ENCODE assay signal across 8 cellular contexts in the genomic region with DNA sequence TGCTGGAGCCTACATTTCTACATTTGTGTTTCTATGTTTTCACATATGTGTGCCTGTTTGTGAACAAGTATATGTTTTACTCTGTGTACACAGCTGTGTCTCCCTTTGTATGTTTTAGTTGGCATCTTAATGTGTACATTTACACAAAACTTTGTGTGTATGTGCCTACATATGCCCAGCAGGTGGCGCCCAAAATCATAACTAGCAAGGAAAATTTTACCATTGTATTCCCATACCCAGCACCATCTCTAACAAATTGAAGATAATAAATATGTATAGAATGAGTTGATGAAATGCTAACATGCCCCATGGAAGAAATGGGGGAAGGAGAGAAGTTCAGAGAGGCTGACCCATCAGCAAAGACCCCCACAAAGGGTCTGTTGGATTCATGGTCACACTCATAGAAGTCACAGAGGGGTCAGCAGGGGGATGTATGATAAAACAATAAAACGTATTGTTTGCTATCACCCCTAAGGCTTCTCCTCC. TPM values are rescaled to one million over a fixed set of nuclear protein-coding genes. Genes with fewer than 3 reads are reported as not detected.
DNase-seq lines count a peak whose midpoint lies in the region; ATAC-seq and TF ChIP-seq lines count a peak whose summit lies in the region.

No MANE protein-coding gene starts in this region.

- peaks cover 2% of the 10 kb centered on the region for H3K79me1 ChIP-seq in neuronal stem cell (ENCODE audit: low read depth, low read length)

- no TSS peak for BruUV-seq in PC-9 (replicated peaks; lab: Mats Ljungman, UMichigan)

- H3K4me1 ChIP-seq in KMS-11 (ENCODE audit: low read depth, poor library complexity, severe bottlenecking) (peaks cover 64% of the 10 kb centered on the region), PC-9 (replicated peaks; ENCODE audit: insufficient read depth) (no peaks in the 10 kb centered on the region), neuronal stem cell (ENCODE audit: control insufficient read depth in 2 of 2, insufficient read depth in 1 of 2, low read depth in 1 of 2, low read length in 2 of 2) (peaks cover 4 to 8% of the 10 kb centered on the region in 2 donors), thyroid gland (peaks cover 0 to 15% of the 10 kb centered on the region in 2 donors)

- no peak overlapping the region for H2BK12ac ChIP-seq in neuronal stem cell (ENCODE audit: low read length)

- no peak overlapping the region for H3K18ac ChIP-seq in neuronal stem cell (ENCODE audit: low read length)

- CTCF ChIA-PET in PC-9 (lab: Charles Lee), result interaction anchor here (0.7 to 1.1 kb wide), 3 partner anchors 29 to 242 kb away, joined by 3 to 7 read pairs (median 3); no protein-coding TSS in a partner anchor

- H4K8ac ChIP-seq in neuronal stem cell (ENCODE audit: low read depth, low read length), result no peak overlapping the region

- no peak overlapping the region for H3K27ac ChIP-seq in KMS-11
- no peak overlapping the region for H3K27ac ChIP-seq in PC-9
- H3K27ac ChIP-seq in neuronal stem cell (replicated peaks; ENCODE audit: low read length), result no peak overlapping the region
- H3K27ac ChIP-seq in thyroid gland, result no peak overlapping the region

- no peak overlapping the region for H2AK5ac ChIP-seq in neuronal stem cell (ENCODE audit: low read depth, low read length)

- TF ChIP-seq POLR2A in thyroid gland (IDR thresholded peaks at IDR 0.05), result no peak

- WGBS in neuronal stem cell (ENCODE audit: extremely low coverage in 2 of 2, insufficient read length in 2 of 2, insufficient replicate concordance in 1 of 2), 2 donors, result no CpG with 5 or more reads among the region's 2 CpGs
- WGBS in thyroid gland, 2 donors, result 42 to 43% methylated on average over 2 of the region's 2 CpGs

- no peak overlapping the region for H3K23ac ChIP-seq in neuronal stem cell (ENCODE audit: low read depth, low read length, poor library complexity)

- POLR2A ChIA-PET in PC-9 (lab: Charles Lee; ENCODE audit: unreplicated experiment), result no interaction called here

- H4K91ac ChIP-seq in neuronal stem cell (ENCODE audit: low read depth, low read length, poor library complexity), result no peak overlapping the region

- H3K36me3 ChIP-seq in KMS-11 (ENCODE audit: insufficient read depth) (no peaks in the 10 kb centered on the region), PC-9 (ENCODE audit: low read depth) (no peaks in the 10 kb centered on the region), neuronal stem cell (replicated peaks in 1 of 2; ENCODE audit: control insufficient read depth in 2 of 2, insufficient read depth in 2 of 2, low read length in 2 of 2) (no peaks in the 10 kb centered on the region), thyroid gland (no peaks in the 10 kb centered on the region)

- TF ChIP-seq CTCF in KMS-11 (conservative IDR thresholded peaks at IDR 0.05; ENCODE audit: low read depth, low read length) (peak; percentile 96), PC-9 (conservative IDR thresholded peaks at IDR 0.05) (peak; percentile 98), thyroid gland (IDR thresholded peaks at IDR 0.05) (peak; percentile 50 to 94 (median 82))

- H2AFZ ChIP-seq in KMS-11 (ENCODE audit: low read depth) (no peak overlapping the region), PC-9 (no peak overlapping the region), neuronal stem cell (ENCODE audit: low read length) (peak overlapping the region; percentile 39)

- no peak overlapping the region for H3K4ac ChIP-seq in neuronal stem cell (ENCODE audit: low read length)

- H3K9me3 ChIP-seq in PC-9 (ENCODE audit: insufficient read depth, low read depth), result peaks cover 7% of the 10 kb centered on the region; the same call in 1 of the 2 replicates
- H3K9me3 ChIP-seq in neuronal stem cell (replicated peaks in 1 of 2; ENCODE audit: control insufficient read depth in 2 of 2, insufficient read depth in 1 of 2, low read depth in 1 of 2, low read length in 2 of 2), result peaks cover 7 to 12% of the 10 kb centered on the region in 2 donors
- no peaks in the 10 kb centered on the region for H3K9me3 ChIP-seq in thyroid gland

- H3K4me3 ChIP-seq in KMS-11 (IDR thresholded peaks at IDR 0.05; ENCODE audit: insufficient read depth, low read depth, low read length), result no peak overlapping the region
- H3K4me3 ChIP-seq in PC-9, result no peak overlapping the region
- no peak overlapping the region for H3K4me3 ChIP-seq in neuronal stem cell (ENCODE audit: low read length in 2 of 2)
- no peak overlapping the region for H3K4me3 ChIP-seq in thyroid gland (replicated peaks in 1 of 3)

- H3K4me2 ChIP-seq in KMS-11 (no peak overlapping the region), PC-9 (no peak overlapping the region), neuronal stem cell (ENCODE audit: insufficient read depth, low read length, poor library complexity, severe bottlenecking) (no peak overlapping the region)

- H3K9ac ChIP-seq in KMS-11, result no peak overlapping the region
- H3K9ac ChIP-seq in neuronal stem cell (ENCODE audit: low read depth, low read length, poor library complexity), result no peak overlapping the region

- H4K20me1 ChIP-seq in KMS-11 (ENCODE audit: insufficient read depth) (no peaks in the 10 kb centered on the region), PC-9 (ENCODE audit: insufficient read depth) (no peaks in the 10 kb centered on the region)

- intact Hi-C loops in PC-9 (cut with micrococcal nuclease; ENCODE audit: unreplicated experiment), result loop anchor here (1.0 to 10.0 kb wide), 7 partner anchors 100 to 1511 kb away; a partner anchor contains a TSS
- intact Hi-C loops in thyroid gland (cut with DNase I), result loop anchor here (5.0 to 10.0 kb wide), 3 partner anchors 146 to 269 kb away; a partner anchor contains a TSS

- ATAC-seq in HG02678 (IDR thresholded peaks at IDR 0.05; ENCODE audit: unreplicated experiment), result no peak

- H3K79me2 ChIP-seq in KMS-11 (ENCODE audit: insufficient read depth, low read depth), result no peaks in the 10 kb centered on the region
- H3K79me2 ChIP-seq in PC-9 (ENCODE audit: low read depth), result no peaks in the 10 kb centered on the region

- H2BK5ac ChIP-seq in neuronal stem cell (ENCODE audit: low read length), result no peak overlapping the region

- no peaks in the 10 kb centered on the region for H3K9me2 ChIP-seq in PC-9 (ENCODE audit: insufficient read depth)

- no peak overlapping the region for H3K14ac ChIP-seq in neuronal stem cell (ENCODE audit: low read length)

- H3F3A ChIP-seq in PC-9 (ENCODE audit: insufficient read depth, low read depth), result no peaks in the 10 kb centered on the region

- H2BK120ac ChIP-seq in neuronal stem cell (ENCODE audit: low read depth, low read length), result no peak overlapping the region

- DNase-seq in DMS79 (lab: John Stamatoyannopoulos, UW), result peak; percentile 50
- peak; percentile 60 to 68 for DNase-seq in PC-9
- peak; percentile 36 for DNase-seq in activated T-cell treated with anti-CD3 and anti-CD28 coated beads for 48 hours (ENCODE audit: low read depth)
- peak; percentile 66 for DNase-seq in fibroblast of gingiva (ENCODE audit: low read depth)
- peak; percentile 56 for DNase-seq in neuronal stem cell (ENCODE audit: low spot score)
- peak; percentile 76 to 85 for DNase-seq in thyroid gland

- H2BK15ac ChIP-seq in neuronal stem cell (ENCODE audit: low read length), result no peak overlapping the region

- no peaks in the 10 kb centered on the region; the same call in 1 of the 2 replicates for H3K27me3 ChIP-seq in KMS-11 (ENCODE audit: insufficient read depth, low read depth)
- H3K27me3 ChIP-seq in PC-9 (ENCODE audit: insufficient read depth, low read depth), result no peaks in the 10 kb centered on the region
- H3K27me3 ChIP-seq in neuronal stem cell (ENCODE audit: control insufficient read depth in 3 of 3, insufficient read depth in 3 of 3, low read depth in 1 of 3, low read length in 3 of 3), result peaks cover 0 to 3% (median 0%) of the 10 kb centered on the region in 3 experiments
- no peaks in the 10 kb centered on the region for H3K27me3 ChIP-seq in thyroid gland

RNA-seq across cellular contexts. Expression of a gene that starts 48.1 kb away (rescaled TPM):
- total RNA-seq in PC-9 (2021) (3.9 and 5.5 TPM in 2 replicates), thyroid gland (10 to 100 TPM in 2 of 4 donors, 1 to 10 TPM in 2; 5.9 to 21.4 (median 12.7) TPM)
- polyA plus RNA-seq in neuronal stem cell (2013, experiment 1 of 2), result 93.5 TPM
- 92.5 TPM for polyA plus RNA-seq in neuronal stem cell (2013, experiment 2 of 2)
